Comparison of ENCODE assay signal across 11 cellular contexts in the genomic region with DNA sequence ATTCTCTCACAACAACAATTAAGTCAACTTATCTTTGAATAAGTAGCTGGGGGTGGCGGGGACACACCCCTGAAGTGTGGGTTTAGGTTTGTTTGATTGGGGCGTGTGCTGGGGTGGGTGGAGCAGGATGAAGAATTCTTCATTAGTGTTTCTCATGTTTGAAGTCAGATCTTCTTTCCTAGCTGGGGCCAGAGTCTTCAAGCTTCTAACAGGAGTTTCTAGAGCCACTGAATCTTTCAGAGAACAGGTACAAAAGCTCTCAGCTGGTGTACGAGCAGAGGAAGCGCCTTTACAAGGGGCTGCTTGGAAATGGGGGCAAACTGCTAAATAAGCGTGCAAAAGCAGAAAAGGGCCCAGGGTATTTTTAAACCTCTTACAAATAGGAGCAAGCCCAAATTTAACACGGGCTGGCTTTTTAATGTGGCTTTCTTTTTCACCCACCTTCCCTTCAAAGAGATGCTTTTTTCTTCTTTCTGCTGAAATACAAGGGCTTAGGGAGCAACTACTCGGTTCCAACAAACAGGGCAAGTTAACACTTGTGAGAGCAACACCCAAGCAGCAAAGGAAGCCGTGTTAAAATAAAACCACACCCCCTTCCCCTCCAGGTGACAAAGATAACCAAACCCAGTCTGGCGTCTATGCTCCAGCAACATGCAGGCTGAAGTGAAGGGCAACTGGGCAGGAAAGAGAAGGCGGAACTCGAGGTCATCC.
DNase-seq lines count a peak whose midpoint lies in the region; ATAC-seq lines count a peak whose summit lies in the region.
"Had no signal": no experiment of that assay in that cellular context is flagged by ENCODE, and none has a peak within 500 bp of the region (broad histone marks: within the 10 kb centered on the region; RNA-seq: fewer than 3 reads in every experiment).

No MANE protein-coding gene starts in this region.

- DNase-seq in T follicular helper cell (ENCODE audit: low read depth) (peak; percentile 47), NCI-H146 (lab: John Stamatoyannopoulos, UW) (no peak), 8988T (no peak), NCI-H1105 (lab: John Stamatoyannopoulos, UW) (no peak)
- peak; percentile 29 for DNase-seq in activated naive CD8-positive, alpha-beta T cell treated with anti-CD3 and anti-CD28 coated beads for 36 hours
- peak in 2 of 3 donors; percentile 33 to 35 for DNase-seq in stimulated activated CD4-positive, alpha-beta T cell treated with anti-CD3 and anti-CD28 coated beads, TNF-alpha, amount 100 ng/mL, for 1 hour (ENCODE audit: low read depth in 3 of 3, low spot score in 1 of 3)
- DNase-seq: heart left ventricle, NCI-H510A treated with DMSO at 0.1 percent for 48 hours, pancreas had no signal

- H3K27me3 Mint-ChIP-seq in activated naive CD8-positive, alpha-beta T cell treated with anti-CD3 and anti-CD28 coated beads for 36 hours = no peaks in the 10 kb centered on the region

- H3K4me3 Mint-ChIP-seq in activated naive CD8-positive, alpha-beta T cell treated with anti-CD3 and anti-CD28 coated beads for 36 hours = peak overlapping the region; percentile 61

- ATAC-seq in GM19463 (IDR thresholded peaks at IDR 0.05; ENCODE audit: unreplicated experiment) (peak; percentile 60), GM21737 (IDR thresholded peaks at IDR 0.05; ENCODE audit: unreplicated experiment) (no peak)

- peaks cover 10% of the 10 kb centered on the region for H3K9me3 Mint-ChIP-seq in activated naive CD8-positive, alpha-beta T cell treated with anti-CD3 and anti-CD28 coated beads for 36 hours

- peaks cover 78% of the 10 kb centered on the region for H3K4me1 Mint-ChIP-seq in activated naive CD8-positive, alpha-beta T cell treated with anti-CD3 and anti-CD28 coated beads for 36 hours

- peak overlapping the region; percentile 86 for H3K27ac Mint-ChIP-seq in activated naive CD8-positive, alpha-beta T cell treated with anti-CD3 and anti-CD28 coated beads for 36 hours

- peaks cover 10% of the 10 kb centered on the region for H3K36me3 Mint-ChIP-seq in activated naive CD8-positive, alpha-beta T cell treated with anti-CD3 and anti-CD28 coated beads for 36 hours

Comparison
In these comparisons a context has a peak if more than half of its experiments do, and no peak if none do; other contexts are left out.
1. DNase-seq: peak in T follicular helper cell (single experiment), activated naive CD8-positive, alpha-beta T cell treated with anti-CD3 and anti-CD28 coated beads for 36 hours (single experiment) and stimulated activated CD4-positive, alpha-beta T cell treated with anti-CD3 and anti-CD28 coated beads, TNF-alpha, amount 100 ng/mL, for 1 hour (2 of 3); none in NCI-H146 (single experiment), 8988T (single experiment) and NCI-H1105 (single experiment).